28 cellular contexts compared by ENCODE assay signal in genomic region chr14:59183150-59183549, GRCh38.
"Had no signal": no experiment of that assay in that cellular context is flagged by ENCODE, and none has a peak within 500 bp of the region (broad histone marks: within the 10 kb centered on the region; RNA-seq: fewer than 3 reads in every experiment).

No MANE protein-coding gene starts in this region.

- ATAC-seq: left cardiac atrium; left lung; lower lobe of right lung; natural killer cell; right lobe of liver; stimulated activated memory B cell treated with anti-CD40 and anti-IgM and Interleukin-4, amounts not matched to agents 10 μg/mL and 1 μg/mL and 100 μg/mL, for 72 hours; stimulated activated naive CD8-positive, alpha-beta T cell treated with anti-CD3 and anti-CD28 coated beads, Interleukin-15, amount 100 ng/mL, for 72 hours had no signal

- H3K27ac ChIP-seq: left lung, lower lobe of right lung, neural progenitor cell, neutrophil, right lobe of liver, thyroid gland, transverse colon, upper lobe of left lung had no signal

- H3K4me3 ChIP-seq: left lung, lower lobe of right lung, neural progenitor cell, right atrium auricular region, right lobe of liver, smooth muscle cell, thyroid gland, transverse colon, upper lobe of left lung, vagina had no signal

- DNase-seq: hippocampal formation; kidney glomerular epithelial cell; left cardiac atrium; left lung; lower lobe of right lung; mammary epithelial cell; mesenchymal stem cell; naive B cell; natural killer cell; nephron progenitor cell; occipital lobe; right lobe of liver; stimulated activated CD4-positive, alpha-beta T cell treated with anti-CD3 and anti-CD28 coated beads, Interleukin-1b, Interleukin-23, amount 100 ng/mL, for 48 hours; stimulated activated CD4-positive, alpha-beta T cell treated with anti-CD3 and anti-CD28 coated beads, Interleukin-2, amount 100 ng/mL, for 48 hours; stimulated activated CD4-positive, alpha-beta T cell treated with anti-CD3 and anti-CD28 coated beads, Interleukin-4, amount 100 ng/mL, for 4 hours; stimulated activated CD8-positive, alpha-beta memory T cell treated with anti-CD3 and anti-CD28 coated beads, Interleukin-4, amount 100 ng/mL, for 48 hours; stimulated activated naive CD4-positive, alpha-beta T cell treated with Interleukin-2 at 50 U/mL for 16 hours; stimulated activated naive CD8-positive, alpha-beta T cell treated with anti-CD3 and anti-CD28 coated beads, Interleukin-15, amount 100 ng/mL, for 72 hours; substantia nigra; thyroid gland; transverse colon; upper lobe of left lung had no signal
